In the genomic region with DNA sequence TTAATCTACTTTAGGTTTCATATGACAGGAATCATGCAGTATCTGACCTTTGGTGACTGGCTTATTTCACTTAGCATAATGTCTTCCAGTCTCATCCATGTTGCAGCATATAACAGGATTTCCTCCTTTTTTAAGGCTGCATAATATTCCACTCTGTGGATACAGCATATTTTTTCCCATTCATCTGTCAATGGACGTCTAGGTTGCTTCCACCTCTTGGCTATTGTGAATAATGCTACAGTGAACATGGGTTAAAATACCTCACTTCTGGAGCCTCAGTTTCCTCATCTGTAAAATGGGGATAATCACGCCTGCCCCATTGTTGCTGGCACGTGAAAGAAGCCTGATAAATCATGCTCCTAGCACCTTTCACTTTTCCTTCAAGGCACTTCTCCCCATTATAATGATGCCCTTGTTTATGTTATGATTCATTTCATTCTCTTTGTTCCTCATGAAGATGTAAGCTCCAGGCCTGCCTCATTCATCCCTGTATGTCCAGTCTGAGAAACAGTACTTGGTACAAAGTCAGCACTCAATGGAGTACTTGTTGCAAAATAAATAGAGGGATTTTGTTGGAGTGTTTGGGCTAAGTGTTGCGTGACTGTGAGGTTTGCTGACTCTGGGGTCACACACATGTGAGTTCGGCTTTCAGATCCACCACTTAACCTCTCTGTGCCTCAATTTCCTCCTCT, we compare ENCODE assay signal across 17 cellular contexts. TPM values are rescaled to one million over a fixed set of nuclear protein-coding genes. Genes with fewer than 3 reads are reported as not detected.
DNase-seq lines count a peak whose midpoint lies in the region; ATAC-seq and TF ChIP-seq lines count a peak whose summit lies in the region.
"Had no signal": no experiment of that assay in that cellular context is flagged by ENCODE, and none has a peak within 500 bp of the region (broad histone marks: within the 10 kb centered on the region; RNA-seq: fewer than 3 reads in every experiment).

No MANE protein-coding gene starts in this region.

- H2AFZ ChIP-seq in mammary epithelial cell (ENCODE audit: low read depth, low read length) = no peak overlapping the region

- no TSS peak for BruUV-seq in mammary epithelial cell (replicated peaks; lab: Mats Ljungman, UMichigan)
- no TSS peak for BruUV-seq in MCF 10A (replicated peaks; lab: Mats Ljungman, UMichigan)

- H4K20me1 ChIP-seq in mammary epithelial cell (ENCODE audit: insufficient read depth, low read length) = no peaks in the 10 kb centered on the region
- H4K20me1 ChIP-seq: BLaER1 treated with 17β-estradiol and CSF1 and Interleukin-3, amounts not matched to agents 10 nM and 100 nM had no signal

- no peaks in the 10 kb centered on the region for H3K36me3 Mint-ChIP-seq in MCF 10A (ENCODE audit: insufficient read depth, unreplicated experiment)
- peaks cover 15% of the 10 kb centered on the region for H3K36me3 Mint-ChIP-seq in endodermal cell (ENCODE audit: low read depth)
- H3K36me3 Mint-ChIP-seq in T-helper 2 cell treated with Interferon-gamma antibody and Interleukin-4, amounts not matched to agents 5 μg/mL and 100 μg/mL, for 36 hours (ENCODE audit: low read depth) = no peaks in the 10 kb centered on the region
- peaks cover 7% of the 10 kb centered on the region for H3K36me3 Mint-ChIP-seq in activated naive CD8-positive, alpha-beta T cell treated with anti-CD3 and anti-CD28 coated beads for 36 hours

- H3K27ac Mint-ChIP-seq in MCF 10A (ENCODE audit: low read depth, unreplicated experiment) = no peak overlapping the region
- no peak overlapping the region for H3K27ac Mint-ChIP-seq in endodermal cell
- no peak overlapping the region for H3K27ac Mint-ChIP-seq in T-helper 2 cell treated with Interferon-gamma antibody and Interleukin-4, amounts not matched to agents 5 μg/mL and 100 μg/mL, for 36 hours
- H3K27ac Mint-ChIP-seq in activated naive CD8-positive, alpha-beta T cell treated with anti-CD3 and anti-CD28 coated beads for 36 hours = no peak overlapping the region
- H3K27ac Mint-ChIP-seq: CD4-positive, CD25-positive, alpha-beta regulatory T cell had no signal

- no peak for ATAC-seq in GM21423 (IDR thresholded peaks at IDR 0.05; ENCODE audit: unreplicated experiment)
- ATAC-seq: HCT116 had no signal

- intact Hi-C loops in mammary epithelial cell (cut with micrococcal nuclease) = no loop called here
- intact Hi-C loops in MCF 10A (cut with micrococcal nuclease) = no loop called here
- intact Hi-C loops in thyroid gland (cut with DNase I) = no loop called here

- no peak overlapping the region for H3K4me3 Mint-ChIP-seq in MCF 10A (ENCODE audit: unreplicated experiment)
- H3K4me3 Mint-ChIP-seq in endodermal cell = no peak overlapping the region
- H3K4me3 Mint-ChIP-seq in T-helper 2 cell treated with Interferon-gamma antibody and Interleukin-4, amounts not matched to agents 5 μg/mL and 100 μg/mL, for 36 hours = no peak overlapping the region
- no peak overlapping the region for H3K4me3 Mint-ChIP-seq in activated naive CD8-positive, alpha-beta T cell treated with anti-CD3 and anti-CD28 coated beads for 36 hours
- H3K4me3 Mint-ChIP-seq: CD4-positive, CD25-positive, alpha-beta regulatory T cell had no signal

- H3K36me3 ChIP-seq in mammary epithelial cell (ENCODE audit: insufficient read depth, low read length) (no peaks in the 10 kb centered on the region), NT2/D1 (ENCODE audit: insufficient read depth, insufficient read length, low read length) (no peaks in the 10 kb centered on the region), endodermal cell (ENCODE audit: control insufficient read depth, insufficient read depth, low read length) (no peaks in the 10 kb centered on the region), thyroid gland (no peaks in the 10 kb centered on the region)

- H3K4me1 ChIP-seq in mammary epithelial cell (ENCODE audit: insufficient read depth, low read length) = peaks cover 11% of the 10 kb centered on the region
- H3K4me1 ChIP-seq in NT2/D1 (ENCODE audit: insufficient read depth, insufficient read length) = peaks cover 5% of the 10 kb centered on the region
- no peaks in the 10 kb centered on the region for H3K4me1 ChIP-seq in endodermal cell (ENCODE audit: control insufficient read depth, insufficient read depth, low read length)
- peaks cover 11 to 15% of the 10 kb centered on the region in 2 donors for H3K4me1 ChIP-seq in thyroid gland

- no peak overlapping the region for H3K9ac ChIP-seq in mammary epithelial cell (ENCODE audit: insufficient read depth, low read length)
- H3K9ac ChIP-seq in NT2/D1 (ENCODE audit: insufficient read length, low read depth) = peak overlapping the region; percentile 3
- no peak overlapping the region for H3K9ac ChIP-seq in endodermal cell (ENCODE audit: extremely low read depth, low read length, poor library complexity, severe bottlenecking)
- H3K9ac ChIP-seq: BLaER1 treated with 17β-estradiol and CSF1 and Interleukin-3, amounts not matched to agents 10 nM and 100 nM had no signal

- 94% methylated on average over 5 of the region's 5 CpGs for WGBS in mammary epithelial cell (ENCODE audit: low coverage, missing lambda C conversion rate)
- WGBS in endodermal cell (ENCODE audit: insufficient coverage in 1 of 2, insufficient read length in 1 of 2), 2 experiments = 95 to 100% methylated on average over 2 to 5 of the region's 5 CpGs
- 72 to 74% methylated on average over 5 of the region's 5 CpGs for WGBS in thyroid gland, 2 donors

- H3K79me2 ChIP-seq in mammary epithelial cell (ENCODE audit: insufficient read depth, low read length) = no peaks in the 10 kb centered on the region

- dilution Hi-C loops in mammary epithelial cell (cut with HindIII; ENCODE audit: low sequenced_read_pairs) = no loop called here

- H3K27ac ChIP-seq in mammary epithelial cell (ENCODE audit: insufficient read depth, low read depth, low read length) (no peak overlapping the region), endodermal cell (ENCODE audit: low read depth, low read length) (no peak overlapping the region), thyroid gland (no peak overlapping the region)
- H3K27ac ChIP-seq: BLaER1 treated with 17β-estradiol and CSF1 and Interleukin-3, amounts not matched to agents 10 nM and 100 nM; HL-60 had no signal

- POLR2A ChIA-PET in MCF 10A (lab: Yijun Ruan, JAX) = interaction anchor here (0.7 kb wide), 1 partner anchor 44 kb away, joined by 3 read pairs; no protein-coding TSS in a partner anchor

- no peaks in the 10 kb centered on the region for H3K9me3 ChIP-seq in mammary epithelial cell (replicated peaks; ENCODE audit: insufficient read depth, low read length)
- peaks cover 19% of the 10 kb centered on the region for H3K9me3 ChIP-seq in NT2/D1 (ENCODE audit: insufficient read depth, low read length)
- peaks cover 8% of the 10 kb centered on the region for H3K9me3 ChIP-seq in endodermal cell (ENCODE audit: control insufficient read depth, low read length)
- H3K9me3 ChIP-seq in thyroid gland = no peaks in the 10 kb centered on the region

- CTCF ChIA-PET in mammary epithelial cell (lab: Charles Lee; ENCODE audit: low non-redundant PET) = no interaction called here
- CTCF ChIA-PET in MCF 10A (lab: Yijun Ruan, JAX) = no interaction called here

- no peak for TF ChIP-seq POLR2A in thyroid gland (IDR thresholded peaks at IDR 0.05)

- H3K27me3 Mint-ChIP-seq in MCF 10A (ENCODE audit: insufficient read depth, unreplicated experiment) (no peaks in the 10 kb centered on the region), endodermal cell (ENCODE audit: insufficient read depth) (no peaks in the 10 kb centered on the region)
- H3K27me3 Mint-ChIP-seq in T-helper 2 cell treated with Interferon-gamma antibody and Interleukin-4, amounts not matched to agents 5 μg/mL and 100 μg/mL, for 36 hours (ENCODE audit: low read depth) = no peaks in the 10 kb centered on the region
- H3K27me3 Mint-ChIP-seq in activated naive CD8-positive, alpha-beta T cell treated with anti-CD3 and anti-CD28 coated beads for 36 hours = no peaks in the 10 kb centered on the region
- H3K27me3 Mint-ChIP-seq: CD4-positive, CD25-positive, alpha-beta regulatory T cell had no signal

- peak; percentile 23 for DNase-seq in mammary epithelial cell
- no peak for DNase-seq in MCF 10A (ENCODE audit: unreplicated experiment)
- no peak for DNase-seq in NT2/D1 (ENCODE audit: low read depth, low spot score)
- DNase-seq in endodermal cell = peak; percentile 2
- peak; percentile 30 to 38 for DNase-seq in thyroid gland
- no peak for DNase-seq in T-helper 2 cell treated with Interferon-gamma antibody and Interleukin-4, amounts not matched to agents 5 μg/mL and 100 μg/mL, for 36 hours (ENCODE audit: low spot score)
- no peak for DNase-seq in activated naive CD8-positive, alpha-beta T cell treated with anti-CD3 and anti-CD28 coated beads for 36 hours
- DNase-seq: 8988T; ACHN; CD4-positive, CD25-positive, alpha-beta regulatory T cell; DMS 273 treated with DMSO at 0.1 percent for 48 hours; DMS79 treated with DMSO at 0.1 percent for 48 hours; EL had no signal

- TF ChIP-seq CTCF in mammary epithelial cell (conservative IDR thresholded peaks at IDR 0.05 in 1 of 2, IDR thresholded peaks at IDR 0.05 in 1 of 2; ENCODE audit: extremely low read depth in 1 of 2, insufficient read depth in 1 of 2, low read depth in 1 of 2, low read length in 2 of 2) (no peak), MCF 10A (IDR thresholded peaks at IDR 0.05; ENCODE audit: unreplicated experiment) (no peak), endodermal cell (conservative IDR thresholded peaks at IDR 0.05) (no peak), thyroid gland (IDR thresholded peaks at IDR 0.05) (no peak)

- H3K9me3 Mint-ChIP-seq in MCF 10A (ENCODE audit: unreplicated experiment) (no peaks in the 10 kb centered on the region), endodermal cell (peaks cover 19% of the 10 kb centered on the region)
- peaks cover 5% of the 10 kb centered on the region for H3K9me3 Mint-ChIP-seq in T-helper 2 cell treated with Interferon-gamma antibody and Interleukin-4, amounts not matched to agents 5 μg/mL and 100 μg/mL, for 36 hours
- H3K9me3 Mint-ChIP-seq in activated naive CD8-positive, alpha-beta T cell treated with anti-CD3 and anti-CD28 coated beads for 36 hours = no peaks in the 10 kb centered on the region

- H3K4me3 ChIP-seq in mammary epithelial cell (replicated peaks in 1 of 3; ENCODE audit: insufficient read depth in 1 of 3, low read depth in 2 of 3, low read length in 3 of 3) = no peak overlapping the region
- H3K4me3 ChIP-seq in NT2/D1 (ENCODE audit: insufficient read length, low read depth) = no peak overlapping the region
- H3K4me3 ChIP-seq in endodermal cell (ENCODE audit: low read length) = no peak overlapping the region
- H3K4me3 ChIP-seq in thyroid gland (replicated peaks in 1 of 3) = no peak overlapping the region
- H3K4me3 ChIP-seq: BLaER1 treated with 17β-estradiol and CSF1 and Interleukin-3, amounts not matched to agents 10 nM and 100 nM had no signal

- no peak overlapping the region for H3K4me2 ChIP-seq in mammary epithelial cell (ENCODE audit: insufficient read depth, low read depth, low read length)
- H3K4me2 ChIP-seq: BLaER1 treated with 17β-estradiol and CSF1 and Interleukin-3, amounts not matched to agents 10 nM and 100 nM had no signal

- H3K4me1 Mint-ChIP-seq in MCF 10A (ENCODE audit: insufficient read depth, unreplicated experiment) (peaks cover 8% of the 10 kb centered on the region), endodermal cell (no peaks in the 10 kb centered on the region)
- peaks cover 8% of the 10 kb centered on the region for H3K4me1 Mint-ChIP-seq in T-helper 2 cell treated with Interferon-gamma antibody and Interleukin-4, amounts not matched to agents 5 μg/mL and 100 μg/mL, for 36 hours (ENCODE audit: low read depth)
- H3K4me1 Mint-ChIP-seq in activated naive CD8-positive, alpha-beta T cell treated with anti-CD3 and anti-CD28 coated beads for 36 hours = peaks cover 4% of the 10 kb centered on the region

- in situ Hi-C loops in mammary epithelial cell (cut with MboI; ENCODE audit: low sequenced_read_pairs in 2 of 2) = no loop called here

- no peaks in the 10 kb centered on the region for H3K27me3 ChIP-seq in mammary epithelial cell (ENCODE audit: insufficient read depth, low read length)
- no peaks in the 10 kb centered on the region for H3K27me3 ChIP-seq in NT2/D1 (ENCODE audit: insufficient read depth, insufficient read length)
- H3K27me3 ChIP-seq in endodermal cell (ENCODE audit: control insufficient read depth, insufficient read depth, low read length, poor library complexity, severe bottlenecking) = no peaks in the 10 kb centered on the region
- no peaks in the 10 kb centered on the region for H3K27me3 ChIP-seq in thyroid gland
- H3K27me3 ChIP-seq: BLaER1 treated with 17β-estradiol and CSF1 and Interleukin-3, amounts not matched to agents 10 nM and 100 nM had no signal

RNA-seq across cellular contexts. Expression of a gene that starts 59.6 kb away (rescaled TPM):
- 10 to 100 TPM; 13.6 to 20.5 TPM for total RNA-seq in mammary epithelial cell
- polyA plus RNA-seq in mammary epithelial cell = 7.4 TPM
- 8.6 TPM for polyA minus RNA-seq in mammary epithelial cell
- 2.4 and 3.0 TPM in 2 replicates for total RNA-seq in MCF 10A (2022)
- total RNA-seq in endodermal cell = 10 to 100 TPM in 1 of 2 donors, 1 to 10 TPM in 1; 9.7 to 13.6 TPM
- 64.2 TPM for polyA plus RNA-seq in endodermal cell (2013, experiment 1 of 2)
- polyA plus RNA-seq in endodermal cell (2013, experiment 2 of 2) = 65.0 TPM
- total RNA-seq in thyroid gland = 10 to 100 TPM; 10.9 to 53.7 (median 35.9) TPM
- 1 to 10 TPM; 4.1 to 4.8 TPM for total RNA-seq in activated naive CD8-positive, alpha-beta T cell treated with anti-CD3 and anti-CD28 coated beads for 36 hours

Comparison
In these comparisons a context has a peak if more than half of its experiments do, and no peak if none do; other contexts are left out.
1. DNase-seq: peak in mammary epithelial cell (single experiment), endodermal cell (single experiment) and thyroid gland (2 of 2); none in MCF 10A (single experiment), NT2/D1 (single experiment), T-helper 2 cell treated with Interferon-gamma antibody and Interleukin-4, amounts not matched to agents 5 μg/mL and 100 μg/mL, for 36 hours (single experiment) and activated naive CD8-positive, alpha-beta T cell treated with anti-CD3 and anti-CD28 coated beads for 36 hours (single experiment).